ENCODE assay signal across 1 cellular context in the genomic region with DNA sequence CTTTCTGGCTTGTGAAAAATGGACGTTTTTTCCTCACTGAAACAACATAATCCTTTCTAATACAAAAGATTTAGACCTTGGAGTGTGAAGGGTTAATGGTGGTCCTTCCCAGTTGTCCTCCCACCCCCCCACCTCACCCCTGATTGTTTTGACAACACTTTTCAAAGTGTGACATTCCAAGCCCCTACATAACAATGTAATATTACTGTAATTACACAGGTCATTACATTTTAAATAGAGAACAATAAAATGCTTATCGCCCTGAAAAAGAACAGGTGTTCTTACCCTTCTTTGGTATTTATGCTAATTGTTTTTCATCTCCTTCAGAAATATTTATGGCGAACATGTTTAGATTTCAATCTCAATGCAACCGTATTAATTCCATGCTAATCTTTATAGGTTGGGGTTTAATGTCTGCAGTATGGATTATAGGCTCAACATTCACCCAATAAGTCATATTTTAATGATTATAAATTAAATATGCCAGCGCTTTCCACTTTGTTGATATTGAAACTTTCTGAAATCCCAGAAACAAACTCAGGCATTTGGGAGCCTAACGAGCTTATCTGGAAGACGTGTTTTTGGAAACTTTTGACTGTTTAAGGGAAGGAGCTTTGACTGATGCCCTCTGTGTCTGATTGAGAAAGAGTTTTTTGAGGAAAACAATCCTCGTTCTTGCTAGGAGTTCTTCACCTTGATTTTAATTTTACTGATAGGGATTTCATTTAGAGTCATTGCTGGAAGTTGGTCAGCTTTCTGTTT.
A peak's percentile ranks its signal among the peaks of the same experiment; 100 is the strongest.
TF ChIP-seq lines count a peak whose summit lies in the region.

No MANE protein-coding gene starts in this region.

TF ChIP-seq in H1, 55 proteins besides CTCF, POLR2A, EP300 and RAD21:
- TF ChIP-seq TEAD4 (IDR thresholded peaks at IDR 0.05; ENCODE audit: low read depth, low read length), result no peak; the same call in 1 of the 2 replicates
- peak in 1 of 2 experiments; percentile 46; a peak in 1 of 4 replicates for TF ChIP-seq HDAC2 (IDR thresholded peaks at IDR 0.05; ENCODE audit: borderline replicate concordance in 1 of 2, low read depth in 2 of 2, low read length in 2 of 2)
- TF ChIP-seq SAP30 (IDR thresholded peaks at IDR 0.05; ENCODE audit: insufficient read depth, insufficient replicate concordance, low read length), result no peak
- no peak for TF ChIP-seq BRCA1 (IDR thresholded peaks at IDR 0.05; ENCODE audit: low read depth, low read length)
- TF ChIP-seq CHD1 (IDR thresholded peaks at IDR 0.05; ENCODE audit: low read depth, low read length), result no peak
- TF ChIP-seq SIN3A (conservative IDR thresholded peaks at IDR 0.05 in 1 of 2, IDR thresholded peaks at IDR 0.05 in 1 of 2; ENCODE audit: low read depth in 1 of 2, low read length in 2 of 2), result peak; percentile 43 to 66; a peak in 1 of 4 replicates
- TF ChIP-seq NRF1 (IDR thresholded peaks at IDR 0.05; ENCODE audit: low read depth, low read length), result no peak
- no peak for TF ChIP-seq SIRT6 (IDR thresholded peaks at IDR 0.05; ENCODE audit: low read length)
- TF ChIP-seq USF2 (IDR thresholded peaks at IDR 0.05; ENCODE audit: low read length), result no peak
- no peak for TF ChIP-seq MAFK (IDR thresholded peaks at IDR 0.05; ENCODE audit: low read depth, low read length)
- no peak for TF ChIP-seq KDM4A (IDR thresholded peaks at IDR 0.05; ENCODE audit: low read depth, low read length, severe bottlenecking)
- no peak for TF ChIP-seq CEBPB (IDR thresholded peaks at IDR 0.05; ENCODE audit: low read depth, low read length)
- no peak for TF ChIP-seq POU5F1 (IDR thresholded peaks at IDR 0.05; ENCODE audit: low read depth, low read length)
- no peak for TF ChIP-seq SUZ12 (IDR thresholded peaks at IDR 0.05; ENCODE audit: low read length)
- TF ChIP-seq ASH2L (IDR thresholded peaks at IDR 0.05; ENCODE audit: low read length), result no peak
- no peak for TF ChIP-seq EGR1 (IDR thresholded peaks at IDR 0.05; ENCODE audit: borderline replicate concordance, low read depth, low read length)
- TF ChIP-seq, protein P1, sequence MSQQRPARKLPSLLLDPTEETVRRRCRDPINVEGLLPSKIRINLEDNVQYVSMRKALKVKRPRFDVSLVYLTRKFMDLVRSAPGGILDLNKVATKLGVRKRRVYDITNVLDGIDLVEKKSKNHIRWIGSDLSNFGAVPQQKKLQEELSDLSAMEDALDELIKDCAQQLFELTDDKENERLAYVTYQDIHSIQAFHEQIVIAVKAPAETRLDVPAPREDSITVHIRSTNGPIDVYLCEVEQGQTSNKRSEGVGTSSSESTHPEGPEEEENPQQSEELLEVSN (IDR thresholded peaks at IDR 0.05), result no peak
- no peak for TF ChIP-seq MAX (IDR thresholded peaks at IDR 0.05)
- TF ChIP-seq PHF8 (conservative IDR thresholded peaks at IDR 0.05; ENCODE audit: low read depth, low read length), result no peak
- TF ChIP-seq YY1 (IDR thresholded peaks at IDR 0.05; ENCODE audit: low read depth, low read length), result no peak
- no peak for TF ChIP-seq RBBP5 (IDR thresholded peaks at IDR 0.05; ENCODE audit: borderline replicate concordance, low read depth, low read length)
- TF ChIP-seq, protein P2, sequence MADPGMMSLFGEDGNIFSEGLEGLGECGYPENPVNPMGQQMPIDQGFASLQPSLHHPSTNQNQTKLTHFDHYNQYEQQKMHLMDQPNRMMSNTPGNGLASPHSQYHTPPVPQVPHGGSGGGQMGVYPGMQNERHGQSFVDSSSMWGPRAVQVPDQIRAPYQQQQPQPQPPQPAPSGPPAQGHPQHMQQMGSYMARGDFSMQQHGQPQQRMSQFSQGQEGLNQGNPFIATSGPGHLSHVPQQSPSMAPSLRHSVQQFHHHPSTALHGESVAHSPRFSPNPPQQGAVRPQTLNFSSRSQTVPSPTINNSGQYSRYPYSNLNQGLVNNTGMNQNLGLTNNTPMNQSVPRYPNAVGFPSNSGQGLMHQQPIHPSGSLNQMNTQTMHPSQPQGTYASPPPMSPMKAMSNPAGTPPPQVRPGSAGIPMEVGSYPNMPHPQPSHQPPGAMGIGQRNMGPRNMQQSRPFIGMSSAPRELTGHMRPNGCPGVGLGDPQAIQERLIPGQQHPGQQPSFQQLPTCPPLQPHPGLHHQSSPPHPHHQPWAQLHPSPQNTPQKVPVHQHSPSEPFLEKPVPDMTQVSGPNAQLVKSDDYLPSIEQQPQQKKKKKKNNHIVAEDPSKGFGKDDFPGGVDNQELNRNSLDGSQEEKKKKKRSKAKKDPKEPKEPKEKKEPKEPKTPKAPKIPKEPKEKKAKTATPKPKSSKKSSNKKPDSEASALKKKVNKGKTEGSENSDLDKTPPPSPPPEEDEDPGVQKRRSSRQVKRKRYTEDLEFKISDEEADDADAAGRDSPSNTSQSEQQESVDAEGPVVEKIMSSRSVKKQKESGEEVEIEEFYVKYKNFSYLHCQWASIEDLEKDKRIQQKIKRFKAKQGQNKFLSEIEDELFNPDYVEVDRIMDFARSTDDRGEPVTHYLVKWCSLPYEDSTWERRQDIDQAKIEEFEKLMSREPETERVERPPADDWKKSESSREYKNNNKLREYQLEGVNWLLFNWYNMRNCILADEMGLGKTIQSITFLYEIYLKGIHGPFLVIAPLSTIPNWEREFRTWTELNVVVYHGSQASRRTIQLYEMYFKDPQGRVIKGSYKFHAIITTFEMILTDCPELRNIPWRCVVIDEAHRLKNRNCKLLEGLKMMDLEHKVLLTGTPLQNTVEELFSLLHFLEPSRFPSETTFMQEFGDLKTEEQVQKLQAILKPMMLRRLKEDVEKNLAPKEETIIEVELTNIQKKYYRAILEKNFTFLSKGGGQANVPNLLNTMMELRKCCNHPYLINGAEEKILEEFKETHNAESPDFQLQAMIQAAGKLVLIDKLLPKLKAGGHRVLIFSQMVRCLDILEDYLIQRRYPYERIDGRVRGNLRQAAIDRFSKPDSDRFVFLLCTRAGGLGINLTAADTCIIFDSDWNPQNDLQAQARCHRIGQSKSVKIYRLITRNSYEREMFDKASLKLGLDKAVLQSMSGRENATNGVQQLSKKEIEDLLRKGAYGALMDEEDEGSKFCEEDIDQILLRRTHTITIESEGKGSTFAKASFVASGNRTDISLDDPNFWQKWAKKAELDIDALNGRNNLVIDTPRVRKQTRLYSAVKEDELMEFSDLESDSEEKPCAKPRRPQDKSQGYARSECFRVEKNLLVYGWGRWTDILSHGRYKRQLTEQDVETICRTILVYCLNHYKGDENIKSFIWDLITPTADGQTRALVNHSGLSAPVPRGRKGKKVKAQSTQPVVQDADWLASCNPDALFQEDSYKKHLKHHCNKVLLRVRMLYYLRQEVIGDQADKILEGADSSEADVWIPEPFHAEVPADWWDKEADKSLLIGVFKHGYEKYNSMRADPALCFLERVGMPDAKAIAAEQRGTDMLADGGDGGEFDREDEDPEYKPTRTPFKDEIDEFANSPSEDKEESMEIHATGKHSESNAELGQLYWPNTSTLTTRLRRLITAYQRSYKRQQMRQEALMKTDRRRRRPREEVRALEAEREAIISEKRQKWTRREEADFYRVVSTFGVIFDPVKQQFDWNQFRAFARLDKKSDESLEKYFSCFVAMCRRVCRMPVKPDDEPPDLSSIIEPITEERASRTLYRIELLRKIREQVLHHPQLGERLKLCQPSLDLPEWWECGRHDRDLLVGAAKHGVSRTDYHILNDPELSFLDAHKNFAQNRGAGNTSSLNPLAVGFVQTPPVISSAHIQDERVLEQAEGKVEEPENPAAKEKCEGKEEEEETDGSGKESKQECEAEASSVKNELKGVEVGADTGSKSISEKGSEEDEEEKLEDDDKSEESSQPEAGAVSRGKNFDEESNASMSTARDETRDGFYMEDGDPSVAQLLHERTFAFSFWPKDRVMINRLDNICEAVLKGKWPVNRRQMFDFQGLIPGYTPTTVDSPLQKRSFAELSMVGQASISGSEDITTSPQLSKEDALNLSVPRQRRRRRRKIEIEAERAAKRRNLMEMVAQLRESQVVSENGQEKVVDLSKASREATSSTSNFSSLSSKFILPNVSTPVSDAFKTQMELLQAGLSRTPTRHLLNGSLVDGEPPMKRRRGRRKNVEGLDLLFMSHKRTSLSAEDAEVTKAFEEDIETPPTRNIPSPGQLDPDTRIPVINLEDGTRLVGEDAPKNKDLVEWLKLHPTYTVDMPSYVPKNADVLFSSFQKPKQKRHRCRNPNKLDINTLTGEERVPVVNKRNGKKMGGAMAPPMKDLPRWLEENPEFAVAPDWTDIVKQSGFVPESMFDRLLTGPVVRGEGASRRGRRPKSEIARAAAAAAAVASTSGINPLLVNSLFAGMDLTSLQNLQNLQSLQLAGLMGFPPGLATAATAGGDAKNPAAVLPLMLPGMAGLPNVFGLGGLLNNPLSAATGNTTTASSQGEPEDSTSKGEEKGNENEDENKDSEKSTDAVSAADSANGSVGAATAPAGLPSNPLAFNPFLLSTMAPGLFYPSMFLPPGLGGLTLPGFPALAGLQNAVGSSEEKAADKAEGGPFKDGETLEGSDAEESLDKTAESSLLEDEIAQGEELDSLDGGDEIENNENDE (IDR thresholded peaks at IDR 0.05; ENCODE audit: insufficient replicate concordance, low read length), result no peak
- no peak for TF ChIP-seq RNF2 (IDR thresholded peaks at IDR 0.05; ENCODE audit: borderline replicate concordance, low read depth, low read length, missing control alignments, poor library complexity, severe bottlenecking)
- TF ChIP-seq CBX8 (IDR thresholded peaks at IDR 0.05; ENCODE audit: borderline replicate concordance, low read depth, low read length), result no peak
- no peak for TF ChIP-seq CHD2 (IDR thresholded peaks at IDR 0.05; ENCODE audit: low read length)
- TF ChIP-seq SP1 (IDR thresholded peaks at IDR 0.05; ENCODE audit: low read depth, low read length), result 0 out of 2 replicates have a peak, but pooled peaks have one; percentile 32
- no peak for TF ChIP-seq NANOG (IDR thresholded peaks at IDR 0.05; ENCODE audit: insufficient read depth, low read depth, low read length, poor library complexity, severe bottlenecking)
